In genomic region chr2:96102596-96103387, GRCh38 we compare ENCODE assay signal across 15 cellular contexts. TPM values are rescaled to one million over a fixed set of nuclear protein-coding genes. Genes with fewer than 3 reads are reported as not detected.
DNase-seq lines count a peak whose midpoint lies in the region; FAIRE-seq and TF ChIP-seq lines count a peak whose summit lies in the region.
"Had no signal": no experiment of that assay in that cellular context is flagged by ENCODE, and none has a peak within 500 bp of the region (broad histone marks: within the 10 kb centered on the region; RNA-seq: fewer than 3 reads in every experiment).

No MANE protein-coding gene starts in this region.

- no TSS peak for BruUV-seq in mammary epithelial cell (replicated peaks; lab: Mats Ljungman, UMichigan)

- peak overlapping the region; percentile 24 for H3K9ac ChIP-seq in NT2/D1 (ENCODE audit: insufficient read length, low read depth)
- H3K9ac ChIP-seq in kidney (ENCODE audit: low read length in 2 of 2): no peak overlapping the region
- H3K9ac ChIP-seq in mammary epithelial cell (ENCODE audit: insufficient read depth, low read length): no peak overlapping the region

- in situ Hi-C loops in mammary epithelial cell (cut with MboI; ENCODE audit: low sequenced_read_pairs in 2 of 2): loop anchor here in 1 of 2 donors (25.0 kb wide), 1 partner anchor 90 kb away; no protein-coding TSS in a partner anchor

- H3K9me2 ChIP-seq in hepatocyte (replicated peaks; ENCODE audit: insufficient read depth): no peaks in the 10 kb centered on the region

- intact Hi-C loops in kidney (cut with DNase I): no loop called here
- intact Hi-C loops in mammary epithelial cell (cut with micrococcal nuclease): no loop called here

- H3K36me3 ChIP-seq in NT2/D1 (ENCODE audit: insufficient read depth, insufficient read length, low read length) (no peaks in the 10 kb centered on the region), kidney (ENCODE audit: control insufficient read depth in 1 of 2, insufficient read depth in 2 of 2, low read length in 2 of 2) (no peaks in the 10 kb centered on the region), hepatocyte (replicated peaks; ENCODE audit: insufficient read depth, low read depth) (no peaks in the 10 kb centered on the region), mammary epithelial cell (ENCODE audit: insufficient read depth, low read length) (no peaks in the 10 kb centered on the region)

- H3K9me3 ChIP-seq in NT2/D1 (ENCODE audit: insufficient read depth, low read length) (peaks cover 17% of the 10 kb centered on the region; the same call in 1 of the 2 replicates), kidney (ENCODE audit: control insufficient read depth in 1 of 2, low read length in 2 of 2) (peaks cover 0 to 6% of the 10 kb centered on the region in 2 donors), hepatocyte (ENCODE audit: low read depth) (no peaks in the 10 kb centered on the region), mammary epithelial cell (replicated peaks; ENCODE audit: insufficient read depth, low read length) (peaks cover 9% of the 10 kb centered on the region)

- dilution Hi-C loops in mammary epithelial cell (cut with HindIII; ENCODE audit: low sequenced_read_pairs): no loop called here

- H3K4me3 ChIP-seq in NT2/D1 (ENCODE audit: insufficient read length, low read depth) (no peak overlapping the region), kidney (ENCODE audit: low read length in 2 of 2) (no peak overlapping the region), hepatocyte (no peak overlapping the region), mammary epithelial cell (replicated peaks in 1 of 3; ENCODE audit: insufficient read depth in 1 of 3, low read depth in 2 of 3, low read length in 3 of 3) (no peak overlapping the region)

- no peaks in the 10 kb centered on the region for H3K79me2 ChIP-seq in hepatocyte
- no peaks in the 10 kb centered on the region for H3K79me2 ChIP-seq in mammary epithelial cell (ENCODE audit: insufficient read depth, low read length)

- CTCF ChIA-PET in mammary epithelial cell (lab: Charles Lee; ENCODE audit: low non-redundant PET): interaction anchor here (0.5 to 1.0 kb wide), 3 partner anchors 14 to 102 kb away, joined by 4 to 13 read pairs (median 4); no protein-coding TSS in a partner anchor

- no peaks in the 10 kb centered on the region for H3K27me3 ChIP-seq in NT2/D1 (ENCODE audit: insufficient read depth, insufficient read length)
- H3K27me3 ChIP-seq in hepatocyte: no peaks in the 10 kb centered on the region
- H3K27me3 ChIP-seq in mammary epithelial cell (ENCODE audit: insufficient read depth, low read length): no peaks in the 10 kb centered on the region

- 96% methylated on average over 17 of the region's 17 CpGs for WGBS in hepatocyte (ENCODE audit: low lambda C conversion rate, missing lambda C conversion rate)
- 97% methylated on average over 15 of the region's 17 CpGs for WGBS in mammary epithelial cell (ENCODE audit: low coverage, missing lambda C conversion rate)

- H3K4me2 ChIP-seq in hepatocyte (no peak overlapping the region), mammary epithelial cell (ENCODE audit: insufficient read depth, low read depth, low read length) (no peak overlapping the region)

- peak; percentile 42 for DNase-seq in activated CD8-positive, alpha-beta memory T cell treated with anti-CD3 and anti-CD28 coated beads for 24 hours
- no peak for DNase-seq in activated CD8-positive, alpha-beta memory T cell treated with anti-CD3 and anti-CD28 coated beads, Interleukin-2, amount 50 U/mL, for 48 hours
- DNase-seq in NT2/D1 (ENCODE audit: low read depth, low spot score) (no peak), kidney (peak; percentile 41), activated T-cell treated with anti-CD3 and anti-CD28 coated beads for 4 hours (no peak), hepatocyte (ENCODE audit: low spot score) (no peak), mammary epithelial cell (no peak)
- peak; percentile 20 for DNase-seq in stimulated activated CD8-positive, alpha-beta memory T cell treated with anti-CD3 and anti-CD28 coated beads, Interleukin-4, amount 100 ng/mL, for 48 hours
- DNase-seq: effector memory CD8-positive, alpha-beta T cell; NCI-H526 treated with DMSO at 0.1 percent for 48 hours; stimulated activated CD4-positive, alpha-beta T cell treated with anti-CD3 and anti-CD28 coated beads, Interleukin-15, amount 100 ng/mL, for 24 hours had no signal

- no peak for FAIRE-seq in kidney (lab: Jason Lieb, UNC)

- H3K4me1 ChIP-seq in NT2/D1 (ENCODE audit: insufficient read depth, insufficient read length) (peaks cover 18% of the 10 kb centered on the region), kidney (ENCODE audit: control insufficient read depth in 1 of 2, insufficient read depth in 1 of 2, low read depth in 1 of 2, low read length in 2 of 2) (peaks cover 17 to 23% of the 10 kb centered on the region in 2 donors), hepatocyte (ENCODE audit: insufficient read depth) (no peaks in the 10 kb centered on the region), mammary epithelial cell (ENCODE audit: insufficient read depth, low read length) (peaks cover 9% of the 10 kb centered on the region)

- H3K27ac ChIP-seq in kidney (ENCODE audit: low read depth in 2 of 2, low read length in 2 of 2) (no peak overlapping the region), hepatocyte (no peak overlapping the region), mammary epithelial cell (ENCODE audit: insufficient read depth, low read depth, low read length) (no peak overlapping the region)

- TF ChIP-seq CTCF in kidney (IDR thresholded peaks at IDR 0.05; ENCODE audit: borderline replicate concordance, extremely low read depth, insufficient read depth) (no peak), hepatocyte (IDR thresholded peaks at IDR 0.05; ENCODE audit: poor library complexity) (no peak), mammary epithelial cell (conservative IDR thresholded peaks at IDR 0.05 in 1 of 2, IDR thresholded peaks at IDR 0.05 in 1 of 2; ENCODE audit: extremely low read depth in 1 of 2, insufficient read depth in 1 of 2, low read depth in 1 of 2, low read length in 2 of 2) (no peak)

- H2AFZ ChIP-seq in hepatocyte: no peak overlapping the region
- no peak overlapping the region for H2AFZ ChIP-seq in mammary epithelial cell (ENCODE audit: low read depth, low read length)

- H4K20me1 ChIP-seq in hepatocyte (ENCODE audit: insufficient read depth, poor library complexity, severe bottlenecking) (no peaks in the 10 kb centered on the region), mammary epithelial cell (ENCODE audit: insufficient read depth, low read length) (no peaks in the 10 kb centered on the region)

RNA-seq across cellular contexts. Expression of gene ADRA2B, which starts 13.6 kb away (rescaled TPM):
- total RNA-seq in kidney (1.4 TPM), hepatocyte (0.56 and 0.87 TPM in 2 replicates), mammary epithelial cell (under 1 TPM; under 0.01 to 0.09 TPM)
- polyA plus RNA-seq in kidney (ENCODE audit: insufficient read depth, low read depth, low replicate concordance) (4.8 TPM), hepatocyte (0.66 TPM in 1 of 2 replicates, not detected in the other), mammary epithelial cell (0.05 TPM)
- polyA minus RNA-seq in mammary epithelial cell: not detected
- total RNA-seq: A673; bronchial epithelial cell; CD4-positive, alpha-beta memory T cell; myocyte had no signal
- polyA plus RNA-seq: CD4-positive, alpha-beta memory T cell had no signal

RNA-seq across cellular contexts. Expression of gene ASTL, which starts 35.5 kb away (rescaled TPM):
- total RNA-seq in kidney (not detected), hepatocyte (not detected in 2 replicates), mammary epithelial cell (under 1 TPM in 1 of 2 donors, not detected in 1; 0.33 TPM)
- polyA plus RNA-seq in kidney (ENCODE audit: insufficient read depth, low read depth, low replicate concordance) (not detected), hepatocyte (not detected in 2 replicates), mammary epithelial cell (not detected)
- not detected for polyA minus RNA-seq in mammary epithelial cell
- total RNA-seq: A673, bronchial epithelial cell, myocyte had no signal

RNA-seq across cellular contexts. Expression of gene DUSP2, which starts 42.4 kb away (rescaled TPM):
- total RNA-seq in kidney (11.8 TPM), hepatocyte (7.2 and 11.3 TPM in 2 replicates), mammary epithelial cell (10 to 100 TPM in 1 of 2 donors, 1 to 10 TPM in 1; 2.0 to 22.0 TPM)
- polyA plus RNA-seq in kidney (ENCODE audit: insufficient read depth, low read depth, low replicate concordance) (5.6 TPM), hepatocyte (17.0 and 24.0 TPM in 2 replicates), mammary epithelial cell (3.1 TPM)
- 11.6 TPM for polyA minus RNA-seq in mammary epithelial cell

Comparison
In these comparisons a context has a peak if more than half of its experiments do, and no peak if none do; other contexts are left out.
1. DNase-seq: peak in activated CD8-positive, alpha-beta memory T cell treated with anti-CD3 and anti-CD28 coated beads for 24 hours (single experiment), kidney (single experiment) and stimulated activated CD8-positive, alpha-beta memory T cell treated with anti-CD3 and anti-CD28 coated beads, Interleukin-4, amount 100 ng/mL, for 48 hours (single experiment); none in activated CD8-positive, alpha-beta memory T cell treated with anti-CD3 and anti-CD28 coated beads, Interleukin-2, amount 50 U/mL, for 48 hours (single experiment), NT2/D1 (single experiment), activated T-cell treated with anti-CD3 and anti-CD28 coated beads for 4 hours (single experiment), hepatocyte (single experiment) and mammary epithelial cell (single experiment).